In genomic region chr22:50508897-50509296, GRCh38 we compare ENCODE assay signal across 8 cellular contexts. TPM values are rescaled to one million over a fixed set of nuclear protein-coding genes. Genes with fewer than 3 reads are reported as not detected.
DNase-seq lines count a peak whose midpoint lies in the region; TF ChIP-seq lines count a peak whose summit lies in the region.

No MANE protein-coding gene starts in this region.

- peaks cover 15% of the 10 kb centered on the region for H3K4me1 Mint-ChIP-seq in progenitor cell of endocrine pancreas (ENCODE audit: low read depth)

- peak overlapping the region; percentile 88 for H3K4me2 ChIP-seq in DOHH2 (ENCODE audit: low read length)

- TF ChIP-seq CTCF in DOHH2 (IDR thresholded peaks at IDR 0.05; ENCODE audit: low read depth, low read length, poor library complexity, severe bottlenecking) (no peak), Peyer's patch (IDR thresholded peaks at IDR 0.05) (no peak), epithelial cell of proximal tubule (conservative IDR thresholded peaks at IDR 0.05; ENCODE audit: low read depth, low read length) (no peak), progenitor cell of endocrine pancreas (IDR thresholded peaks at IDR 0.05; ENCODE audit: unreplicated experiment) (no peak), GM10248 (IDR thresholded peaks at IDR 0.05; ENCODE audit: control extremely low read depth, extremely low read depth, low read depth, missing control alignments) (no peak)

- CTCF ChIA-PET in GM10248 (lab: Yijun Ruan, JAX) = interaction anchor here (1.0 to 6.4 kb wide), 8 partner anchors 9 to 256 kb away, joined by 3 to 56 read pairs (median 4); partner anchors contain the start of gene SCO2

- H3K9me3 ChIP-seq in DOHH2 (ENCODE audit: control insufficient read depth, insufficient read depth, low read length) = no peaks in the 10 kb centered on the region
- H3K9me3 ChIP-seq in Peyer's patch = no peaks in the 10 kb centered on the region

- H3F3A ChIP-seq in DOHH2 (ENCODE audit: control insufficient read depth, insufficient read depth) = no peaks in the 10 kb centered on the region

- H3K4me1 ChIP-seq in DOHH2 (ENCODE audit: control insufficient read depth, low read length) (peaks cover 19% of the 10 kb centered on the region), Peyer's patch (peaks cover 0 to 35% (median 8%) of the 10 kb centered on the region in 4 donors)

- peak overlapping the region; percentile 95 for H3K4me3 Mint-ChIP-seq in progenitor cell of endocrine pancreas (ENCODE audit: low read depth)

- DNase-seq in Peyer's patch (no peak), epithelial cell of proximal tubule (ENCODE audit: low read depth) (no peak), progenitor cell of endocrine pancreas (ENCODE audit: low spot score, unreplicated experiment) (no peak), UCSD-AML1 (lab: John Stamatoyannopoulos, UW; ENCODE audit: unreplicated experiment) (no peak), GDM1 (lab: John Stamatoyannopoulos, UW) (no peak), amygdala (lab: John Stamatoyannopoulos, UW) (no peak), GM10248 (ENCODE audit: extremely low spot score) (no peak)

- H3K36me3 Mint-ChIP-seq in progenitor cell of endocrine pancreas (ENCODE audit: insufficient read depth) = no peaks in the 10 kb centered on the region

- H4K20me1 ChIP-seq in DOHH2 (ENCODE audit: control insufficient read depth, insufficient read depth, low read depth, low read length) = peaks cover 14% of the 10 kb centered on the region; the same call in 1 of the 2 replicates

- H3K36me3 ChIP-seq in DOHH2 (ENCODE audit: control insufficient read depth, low read length) (peaks cover 57% of the 10 kb centered on the region), Peyer's patch (peaks cover 0 to 25% (median 0%) of the 10 kb centered on the region in 3 donors)

- H3K9me2 ChIP-seq in DOHH2 (replicated peaks; ENCODE audit: control insufficient read depth, low read length) = no peaks in the 10 kb centered on the region

- H3K79me2 ChIP-seq in DOHH2 (ENCODE audit: control insufficient read depth, low read length) = peaks cover 86% of the 10 kb centered on the region

- H3K27me3 ChIP-seq in DOHH2 (ENCODE audit: control insufficient read depth, low read length) (no peaks in the 10 kb centered on the region), Peyer's patch (no peaks in the 10 kb centered on the region)

- no peaks in the 10 kb centered on the region for H3K9me3 Mint-ChIP-seq in progenitor cell of endocrine pancreas (ENCODE audit: low read depth)

- no peak for TF ChIP-seq POLR2A in Peyer's patch (IDR thresholded peaks at IDR 0.05)

- no peaks in the 10 kb centered on the region for H3K27me3 Mint-ChIP-seq in progenitor cell of endocrine pancreas

- peak overlapping the region; percentile 51 for H3K27ac ChIP-seq in DOHH2 (ENCODE audit: low read depth, low read length)
- peak overlapping the region; percentile 89 to 98 (median 93) for H3K27ac ChIP-seq in Peyer's patch

- POLR2A ChIA-PET in GM10248 (lab: Yijun Ruan, JAX) = interaction anchor here (0.9 to 2.0 kb wide), 2 partner anchors 10 to 15 kb away, joined by 4 to 33 read pairs; partner anchors contain the start of gene SCO2

- H3K4me3 ChIP-seq in DOHH2 (ENCODE audit: low read length) (peak overlapping the region; percentile 85), Peyer's patch (peak overlapping the region in 3 of 4 donors; percentile 64 to 83 (median 81)), epithelial cell of proximal tubule (ENCODE audit: low read depth, low read length) (peak overlapping the region; percentile 80)

- H3K27ac Mint-ChIP-seq in progenitor cell of endocrine pancreas = peak overlapping the region; percentile 93

RNA-seq across cellular contexts. Expression of gene NCAPH2, which starts 0.9 kb away (rescaled TPM):
- total RNA-seq in Peyer's patch (10 to 100 TPM; 34.0 to 85.8 (median 41.2) TPM), epithelial cell of proximal tubule (69.3 and 81.5 TPM in 2 replicates), progenitor cell of endocrine pancreas (61.6 and 66.5 TPM in 2 replicates)

RNA-seq across cellular contexts. Expression of gene LMF2, which starts 1.4 kb away (rescaled TPM):
- total RNA-seq in Peyer's patch = 10 to 100 TPM; 68.5 to 94.9 (median 83.3) TPM
- total RNA-seq in epithelial cell of proximal tubule = 69.2 and 83.3 TPM in 2 replicates
- 59.0 and 65.5 TPM in 2 replicates for total RNA-seq in progenitor cell of endocrine pancreas

RNA-seq across cellular contexts. Expression of gene SCO2, which starts 16.5 kb away (rescaled TPM):
- total RNA-seq in Peyer's patch = 1 to 10 TPM in 3 of 4 donors, not detected in 1; 1.2 to 6.3 (median 4.5) TPM
- 1.4 TPM in 1 of 2 replicates, not detected in the other for total RNA-seq in epithelial cell of proximal tubule
- 3.7 TPM in 1 of 2 replicates, not detected in the other for total RNA-seq in progenitor cell of endocrine pancreas

RNA-seq across cellular contexts. Expression of gene TYMP, which starts 20.9 kb away (rescaled TPM):
- 10 to 100 TPM; 53.5 to 93.9 (median 88.3) TPM for total RNA-seq in Peyer's patch
- 7.6 and 13.1 TPM in 2 replicates for total RNA-seq in epithelial cell of proximal tubule
- total RNA-seq in progenitor cell of endocrine pancreas = 1.6 and 2.0 TPM in 2 replicates

RNA-seq across cellular contexts. Expression of gene MIOX, which starts 22.2 kb away (rescaled TPM):
- not detected for total RNA-seq in Peyer's patch
- total RNA-seq in epithelial cell of proximal tubule = not detected in 2 replicates
- 0.69 and 0.98 TPM in 2 replicates for total RNA-seq in progenitor cell of endocrine pancreas
